Comparison of ENCODE assay signal across 8 cellular contexts in the genomic region with DNA sequence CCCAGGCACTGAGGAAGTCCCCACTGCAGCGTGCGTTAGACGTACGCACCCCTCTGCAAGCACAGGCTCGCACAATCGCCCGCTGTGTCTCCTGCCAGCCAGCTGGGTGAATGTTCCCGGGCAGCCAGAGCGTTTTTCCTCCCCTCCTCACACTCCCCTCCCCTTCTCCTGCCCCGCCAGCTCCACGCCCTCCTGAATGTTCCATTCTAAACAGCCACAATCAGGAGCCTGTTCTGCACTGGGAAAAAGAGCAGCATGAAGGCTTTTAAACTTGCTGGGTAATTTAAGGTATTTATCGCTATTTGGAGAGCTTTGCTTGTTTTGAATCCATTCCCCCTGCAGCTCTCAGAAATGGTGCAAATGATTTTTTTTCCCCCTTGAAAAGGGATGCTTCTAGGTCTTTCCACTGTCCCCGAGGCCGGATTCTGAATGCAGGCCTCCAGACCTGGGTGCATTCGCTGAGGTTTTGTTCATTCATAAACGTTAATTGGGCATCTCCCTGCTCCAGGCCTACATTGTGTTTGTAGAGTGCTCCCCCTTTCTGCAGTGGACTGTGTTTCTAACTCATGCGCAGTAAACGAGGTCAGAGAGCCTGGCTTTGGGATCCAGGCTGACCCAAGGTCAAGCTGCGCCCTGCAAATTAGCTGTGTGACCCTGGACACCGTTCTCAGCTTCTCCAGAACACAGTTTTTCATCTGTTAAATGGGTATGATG.
DNase-seq lines count a peak whose midpoint lies in the region; ATAC-seq and TF ChIP-seq lines count a peak whose summit lies in the region.

No MANE protein-coding gene starts in this region.

- no TSS peak for BruUV-seq in Caco-2 (replicated peaks; lab: Mats Ljungman, UMichigan)

- H3K27ac ChIP-seq in right atrium auricular region, result peak overlapping the region; percentile 84 to 90

- H3K27ac Mint-ChIP-seq in activated naive CD8-positive, alpha-beta T cell treated with anti-CD3 and anti-CD28 coated beads, Interleukin-2, amount 10 ng/mL, durations not matched to agents 7 days and 5 days, result peak overlapping the region; percentile 33
- H3K27ac Mint-ChIP-seq in stimulated activated memory B cell treated with anti-CD40 and anti-IgM and Interleukin-4, amounts not matched to agents 10 μg/mL and 1 μg/mL and 100 μg/mL, for 72 hours, result peak overlapping the region; percentile 50
- H3K27ac Mint-ChIP-seq in glutamatergic neuron (ENCODE audit: unreplicated experiment) (no peak overlapping the region), Caco-2 (ENCODE audit: unreplicated experiment) (no peak overlapping the region)

- H3K27me3 ChIP-seq in right atrium auricular region, result no peaks in the 10 kb centered on the region
- no peaks in the 10 kb centered on the region for H3K27me3 ChIP-seq in Caco-2 (replicated peaks; ENCODE audit: control insufficient read depth, insufficient read depth, low read length)

- no peaks in the 10 kb centered on the region for H3K9me3 ChIP-seq in right atrium auricular region
- no peaks in the 10 kb centered on the region for H3K9me3 ChIP-seq in Caco-2

- POLR2A ChIA-PET in activated naive CD8-positive, alpha-beta T cell treated with anti-CD3 and anti-CD28 coated beads, Interleukin-2, amount 10 ng/mL, durations not matched to agents 7 days and 5 days (lab: Charles Lee), result no interaction called here
- POLR2A ChIA-PET in Caco-2 (lab: Charles Lee), result no interaction called here

- peaks cover 51% of the 10 kb centered on the region for H3K4me1 Mint-ChIP-seq in activated naive CD8-positive, alpha-beta T cell treated with anti-CD3 and anti-CD28 coated beads, Interleukin-2, amount 10 ng/mL, durations not matched to agents 7 days and 5 days
- H3K4me1 Mint-ChIP-seq in stimulated activated memory B cell treated with anti-CD40 and anti-IgM and Interleukin-4, amounts not matched to agents 10 μg/mL and 1 μg/mL and 100 μg/mL, for 72 hours, result peaks cover 69% of the 10 kb centered on the region
- H3K4me1 Mint-ChIP-seq in glutamatergic neuron (ENCODE audit: low read depth, unreplicated experiment), result peaks cover 18% of the 10 kb centered on the region
- peaks cover 8% of the 10 kb centered on the region for H3K4me1 Mint-ChIP-seq in Caco-2 (ENCODE audit: low read depth, unreplicated experiment)

- H3K4me3 Mint-ChIP-seq in activated naive CD8-positive, alpha-beta T cell treated with anti-CD3 and anti-CD28 coated beads, Interleukin-2, amount 10 ng/mL, durations not matched to agents 7 days and 5 days, result no peak overlapping the region
- H3K4me3 Mint-ChIP-seq in stimulated activated memory B cell treated with anti-CD40 and anti-IgM and Interleukin-4, amounts not matched to agents 10 μg/mL and 1 μg/mL and 100 μg/mL, for 72 hours, result peak overlapping the region; percentile 29
- H3K4me3 Mint-ChIP-seq in glutamatergic neuron (ENCODE audit: unreplicated experiment) (no peak overlapping the region), Caco-2 (ENCODE audit: unreplicated experiment) (no peak overlapping the region)

- DNase-seq in NCI-H524 (lab: John Stamatoyannopoulos, UW) (peak; percentile 18 to 45), NCI-H524 treated with DMSO at 0.1 percent for 48 hours (lab: John Stamatoyannopoulos, UW) (no peak), right atrium auricular region (ENCODE audit: low spot score) (peak; percentile 63), glutamatergic neuron (no peak), Caco-2 (no peak)
- no peak for DNase-seq in activated naive CD8-positive, alpha-beta T cell treated with anti-CD3 and anti-CD28 coated beads, Interleukin-2, amount 10 ng/mL, durations not matched to agents 7 days and 5 days
- no peak for DNase-seq in activated naive CD4-positive, alpha-beta T cell treated with anti-CD3 and anti-CD28 coated beads, Interleukin-2, amount 50 U/mL, for 16 hours

- CTCF ChIA-PET in Caco-2 (lab: Charles Lee), result no interaction called here

- ATAC-seq in activated naive CD8-positive, alpha-beta T cell treated with anti-CD3 and anti-CD28 coated beads, Interleukin-2, amount 10 ng/mL, durations not matched to agents 7 days and 5 days (ENCODE audit: low read depth), result no peak
- no peak for ATAC-seq in stimulated activated memory B cell treated with anti-CD40 and anti-IgM and Interleukin-4, amounts not matched to agents 10 μg/mL and 1 μg/mL and 100 μg/mL, for 72 hours

- H3K27me3 Mint-ChIP-seq in activated naive CD8-positive, alpha-beta T cell treated with anti-CD3 and anti-CD28 coated beads, Interleukin-2, amount 10 ng/mL, durations not matched to agents 7 days and 5 days, result no peaks in the 10 kb centered on the region
- H3K27me3 Mint-ChIP-seq in stimulated activated memory B cell treated with anti-CD40 and anti-IgM and Interleukin-4, amounts not matched to agents 10 μg/mL and 1 μg/mL and 100 μg/mL, for 72 hours, result no peaks in the 10 kb centered on the region
- peaks cover 6% of the 10 kb centered on the region for H3K27me3 Mint-ChIP-seq in glutamatergic neuron (ENCODE audit: unreplicated experiment)
- no peaks in the 10 kb centered on the region for H3K27me3 Mint-ChIP-seq in Caco-2 (ENCODE audit: insufficient read depth, unreplicated experiment)

- H3K4me1 ChIP-seq in right atrium auricular region (peaks cover 0 to 74% of the 10 kb centered on the region in 2 donors), Caco-2 (peaks cover 10% of the 10 kb centered on the region)

- H3K36me3 Mint-ChIP-seq in activated naive CD8-positive, alpha-beta T cell treated with anti-CD3 and anti-CD28 coated beads, Interleukin-2, amount 10 ng/mL, durations not matched to agents 7 days and 5 days, result peaks cover 19% of the 10 kb centered on the region
- H3K36me3 Mint-ChIP-seq in stimulated activated memory B cell treated with anti-CD40 and anti-IgM and Interleukin-4, amounts not matched to agents 10 μg/mL and 1 μg/mL and 100 μg/mL, for 72 hours, result peaks cover 18% of the 10 kb centered on the region
- H3K36me3 Mint-ChIP-seq in glutamatergic neuron (ENCODE audit: unreplicated experiment) (no peaks in the 10 kb centered on the region), Caco-2 (ENCODE audit: insufficient read depth, unreplicated experiment) (no peaks in the 10 kb centered on the region)

- H3K9me3 Mint-ChIP-seq in activated naive CD8-positive, alpha-beta T cell treated with anti-CD3 and anti-CD28 coated beads, Interleukin-2, amount 10 ng/mL, durations not matched to agents 7 days and 5 days, result no peaks in the 10 kb centered on the region
- no peaks in the 10 kb centered on the region for H3K9me3 Mint-ChIP-seq in stimulated activated memory B cell treated with anti-CD40 and anti-IgM and Interleukin-4, amounts not matched to agents 10 μg/mL and 1 μg/mL and 100 μg/mL, for 72 hours
- H3K9me3 Mint-ChIP-seq in glutamatergic neuron (ENCODE audit: unreplicated experiment) (no peaks in the 10 kb centered on the region), Caco-2 (ENCODE audit: unreplicated experiment) (no peaks in the 10 kb centered on the region)

- H3K4me3 ChIP-seq in right atrium auricular region (peak overlapping the region in 1 of 2 donors; percentile 5), Caco-2 (ENCODE audit: low read depth, low read length) (no peak overlapping the region)

- intact Hi-C loops in Caco-2 (cut with micrococcal nuclease; ENCODE audit: unreplicated experiment), result no loop called here

- TF ChIP-seq CTCF in right atrium auricular region (IDR thresholded peaks at IDR 0.05) (peak in 1 of 2 donors; percentile 46), glutamatergic neuron (IDR thresholded peaks at IDR 0.05; ENCODE audit: partially characterized antibody, unreplicated experiment) (no peak), Caco-2 (IDR thresholded peaks at IDR 0.05; ENCODE audit: insufficient read depth in 1 of 2, low read depth in 1 of 2, low read length in 1 of 2, severe bottlenecking in 1 of 2, unreplicated experiment in 1 of 2) (peak in 1 of 2 experiments; percentile 24)

- H3K36me3 ChIP-seq in right atrium auricular region (no peaks in the 10 kb centered on the region), Caco-2 (ENCODE audit: control insufficient read depth, insufficient read depth, low read length) (no peaks in the 10 kb centered on the region)

Comparison
In these comparisons a context has a peak if more than half of its experiments do, and no peak if none do; other contexts are left out.
1. DNase-seq: peak in NCI-H524 (2 of 2) and right atrium auricular region (single experiment); none in NCI-H524 treated with DMSO at 0.1 percent for 48 hours (single experiment), activated naive CD8-positive, alpha-beta T cell treated with anti-CD3 and anti-CD28 coated beads, Interleukin-2, amount 10 ng/mL, durations not matched to agents 7 days and 5 days (single experiment), glutamatergic neuron (single experiment), Caco-2 (0 of 2) and activated naive CD4-positive, alpha-beta T cell treated with anti-CD3 and anti-CD28 coated beads, Interleukin-2, amount 50 U/mL, for 16 hours (single experiment).
2. H3K27ac Mint-ChIP-seq: peak in activated naive CD8-positive, alpha-beta T cell treated with anti-CD3 and anti-CD28 coated beads, Interleukin-2, amount 10 ng/mL, durations not matched to agents 7 days and 5 days (single experiment) and stimulated activated memory B cell treated with anti-CD40 and anti-IgM and Interleukin-4, amounts not matched to agents 10 μg/mL and 1 μg/mL and 100 μg/mL, for 72 hours (single experiment); none in glutamatergic neuron (single experiment) and Caco-2 (single experiment).